Comparison of ENCODE assay signal across 24 cellular contexts in the genomic region with DNA sequence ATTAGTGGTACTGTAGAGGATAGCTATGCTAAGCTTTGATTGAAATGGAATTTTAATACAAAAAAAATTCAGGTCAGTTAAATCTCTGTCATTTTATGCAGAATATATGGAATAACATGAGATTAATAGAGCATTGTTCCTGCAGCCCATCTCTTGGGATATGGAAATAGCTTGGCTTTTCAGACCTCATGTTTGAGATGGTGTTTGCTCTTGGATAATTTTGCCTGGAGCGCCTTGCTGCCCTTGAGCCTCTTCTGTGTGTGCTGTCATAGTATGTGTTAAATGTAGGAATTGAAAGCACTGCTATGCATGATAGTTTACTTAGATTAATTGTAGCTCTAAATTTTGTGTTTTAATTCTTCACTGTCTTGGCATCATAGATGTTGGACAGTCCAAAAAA.
"Had no signal": no experiment of that assay in that cellular context is flagged by ENCODE, and none has a peak within 500 bp of the region (broad histone marks: within the 10 kb centered on the region; RNA-seq: fewer than 3 reads in every experiment).

No MANE protein-coding gene starts in this region.

- H3K36me3 Mint-ChIP-seq: memory B cell; natural killer cell treated with Interleukin-12 subunit alpha and Interleukin-12 subunit beta and Interleukin-15 and Interleukin-18, amount 100 ng/mL, for 72 hours had no signal

- H3K9me3 Mint-ChIP-seq: natural killer cell treated with Interleukin-12 subunit alpha and Interleukin-12 subunit beta and Interleukin-15 and Interleukin-18, amount 100 ng/mL, for 72 hours had no signal

- H3K9me3 ChIP-seq: left lung, lower lobe of right lung, pancreas, psoas muscle, stomach, thoracic aorta, transverse colon had no signal

- H3K27me3 Mint-ChIP-seq: memory B cell; natural killer cell treated with Interleukin-12 subunit alpha and Interleukin-12 subunit beta and Interleukin-15 and Interleukin-18, amount 100 ng/mL, for 72 hours had no signal

- H3K4me3 Mint-ChIP-seq: memory B cell; mesothelial cell of epicardium; natural killer cell treated with Interleukin-12 subunit alpha and Interleukin-12 subunit beta and Interleukin-15 and Interleukin-18, amount 100 ng/mL, for 72 hours; neural progenitor cell had no signal

- DNase-seq: cerebellar nuclear complex; dermis blood vessel endothelial cell; erythroblast; heart right ventricle; hypothalamus; islet precursor cell; left lung; lower lobe of right lung; nucleus accumbens; pancreas; psoas muscle; retina; stimulated activated CD4-positive, alpha-beta T cell treated with anti-CD3 and anti-CD28 coated beads, Interleukin-2, amount 100 ng/mL, for 24 hours; stimulated activated CD4-positive, alpha-beta T cell treated with anti-CD3 and anti-CD28 coated beads, Interleukin-4, amount 100 ng/mL, for 4 hours; stimulated activated naive CD4-positive, alpha-beta T cell; stomach; substantia nigra had no signal

- H3K27ac ChIP-seq: heart right ventricle, left lung, lower lobe of right lung, neural progenitor cell, pancreas, psoas muscle, stomach, thoracic aorta had no signal

- H3K36me3 ChIP-seq: heart right ventricle, left lung, lower lobe of right lung, neural progenitor cell, pancreas, stomach, thoracic aorta, transverse colon had no signal

- H3K9ac ChIP-seq: neural progenitor cell had no signal

- ATAC-seq: left lung; lower lobe of right lung; natural killer cell treated with Interleukin-12 subunit alpha and Interleukin-12 subunit beta and Interleukin-15 and Interleukin-18, amount 100 ng/mL, for 72 hours; pancreas; sciatic nerve had no signal

- H3K27ac Mint-ChIP-seq: memory B cell, mesothelial cell of epicardium, neural progenitor cell had no signal

- H3K4me3 ChIP-seq: heart right ventricle, left lung, lower lobe of right lung, neural progenitor cell, pancreas, psoas muscle, stomach, thoracic aorta, transverse colon had no signal

- H3K27me3 ChIP-seq: heart right ventricle, left lung, neural progenitor cell, pancreas, stomach, transverse colon had no signal
